ENCODE assay signal across 8 cellular contexts in genomic region chr3:9917820-9918219, GRCh38. TPM values are rescaled to one million over a fixed set of nuclear protein-coding genes. Genes with fewer than 3 reads are reported as not detected.
DNase-seq lines count a peak whose midpoint lies in the region; ATAC-seq and TF ChIP-seq lines count a peak whose summit lies in the region.

No MANE protein-coding gene starts in this region.

- H3K79me2 ChIP-seq in PC-9 (ENCODE audit: low read depth): no peaks in the 10 kb centered on the region

- H4K20me1 ChIP-seq in PC-9 (ENCODE audit: insufficient read depth): no peaks in the 10 kb centered on the region

- no peak for TF ChIP-seq POLR2A in tibial nerve (IDR thresholded peaks at IDR 0.05)

- BruUV-seq in PC-9 (replicated peaks; lab: Mats Ljungman, UMichigan): no TSS peak

- no peak overlapping the region for H2AFZ ChIP-seq in PC-9

- H3K27me3 ChIP-seq in PC-9 (ENCODE audit: insufficient read depth, low read depth) (no peaks in the 10 kb centered on the region), endocrine pancreas (ENCODE audit: control insufficient read depth, insufficient read depth, low read length) (no peaks in the 10 kb centered on the region), mucosa of rectum (ENCODE audit: control insufficient read depth in 2 of 2, insufficient read depth in 2 of 2, low read length in 2 of 2) (no peaks in the 10 kb centered on the region), tibial nerve (no peaks in the 10 kb centered on the region)

- TF ChIP-seq EP300 in tibial nerve (IDR thresholded peaks at IDR 0.05): no peak

- POLR2A ChIA-PET in PC-9 (lab: Charles Lee; ENCODE audit: unreplicated experiment): no interaction called here

- H3K36me3 ChIP-seq in PC-9 (ENCODE audit: low read depth) (no peaks in the 10 kb centered on the region), endocrine pancreas (ENCODE audit: control insufficient read depth, insufficient read depth, low read length) (no peaks in the 10 kb centered on the region), mucosa of rectum (ENCODE audit: control insufficient read depth in 2 of 2, insufficient read depth in 2 of 2, low read length in 2 of 2) (no peaks in the 10 kb centered on the region), tibial nerve (peaks cover 0 to 21% (median 0%) of the 10 kb centered on the region in 3 donors)

- peaks cover 6% of the 10 kb centered on the region for H3K4me1 Mint-ChIP-seq in T-helper 2 cell treated with Interferon-gamma antibody and Interleukin-4, amounts not matched to agents 5 μg/mL and 100 μg/mL, for 36 hours (ENCODE audit: low read depth)

- H3K36me3 Mint-ChIP-seq in T-helper 2 cell treated with Interferon-gamma antibody and Interleukin-4, amounts not matched to agents 5 μg/mL and 100 μg/mL, for 36 hours (ENCODE audit: low read depth): no peaks in the 10 kb centered on the region

- H3F3A ChIP-seq in PC-9 (ENCODE audit: insufficient read depth, low read depth): peaks cover 8% of the 10 kb centered on the region

- H3K4me1 ChIP-seq in PC-9 (replicated peaks; ENCODE audit: insufficient read depth): peaks cover 33% of the 10 kb centered on the region
- no peaks in the 10 kb centered on the region for H3K4me1 ChIP-seq in endocrine pancreas (ENCODE audit: control insufficient read depth, insufficient read depth, low read length)
- H3K4me1 ChIP-seq in mucosa of rectum (ENCODE audit: control insufficient read depth in 2 of 2, insufficient read depth in 2 of 2, low read length in 2 of 2): peaks cover 33 to 35% of the 10 kb centered on the region in 2 donors
- peaks cover 0 to 49% (median 29%) of the 10 kb centered on the region in 4 donors for H3K4me1 ChIP-seq in tibial nerve

- H3K27ac ChIP-seq in PC-9 (no peak overlapping the region), mucosa of rectum (ENCODE audit: low read depth in 2 of 2, low read length in 2 of 2) (no peak overlapping the region), tibial nerve (peak overlapping the region; percentile 87 to 97 (median 92))

- 78 to 81% methylated on average over 7 to 10 of the region's 10 CpGs for WGBS in tibial nerve, 2 donors

- H3K9me3 Mint-ChIP-seq in T-helper 2 cell treated with Interferon-gamma antibody and Interleukin-4, amounts not matched to agents 5 μg/mL and 100 μg/mL, for 36 hours: no peaks in the 10 kb centered on the region

- ATAC-seq in GM21825 (IDR thresholded peaks at IDR 0.05; ENCODE audit: unreplicated experiment): no peak

- no peak for DNase-seq in PC-9
- DNase-seq in tibial nerve (ENCODE audit: low spot score in 2 of 2): no peak
- no peak for DNase-seq in mucosa of gallbladder (ENCODE audit: low spot score)
- DNase-seq in T-helper 2 cell treated with Interferon-gamma antibody and Interleukin-4, amounts not matched to agents 5 μg/mL and 100 μg/mL, for 36 hours (ENCODE audit: low spot score): no peak
- no peak for DNase-seq in Ammon's horn (ENCODE audit: low spot score)

- H3K27me3 Mint-ChIP-seq in T-helper 2 cell treated with Interferon-gamma antibody and Interleukin-4, amounts not matched to agents 5 μg/mL and 100 μg/mL, for 36 hours (ENCODE audit: low read depth): peaks cover 3% of the 10 kb centered on the region

- CTCF ChIA-PET in PC-9 (lab: Charles Lee): no interaction called here

- H3K9me3 ChIP-seq in PC-9 (ENCODE audit: insufficient read depth, low read depth): no peaks in the 10 kb centered on the region
- no peaks in the 10 kb centered on the region for H3K9me3 ChIP-seq in endocrine pancreas (ENCODE audit: control insufficient read depth, low read length)
- H3K9me3 ChIP-seq in mucosa of rectum (ENCODE audit: control insufficient read depth in 2 of 2, low read length in 2 of 2): no peaks in the 10 kb centered on the region
- no peaks in the 10 kb centered on the region for H3K9me3 ChIP-seq in tibial nerve

- H3K4me3 ChIP-seq in PC-9 (peak overlapping the region; percentile 70; the same call in 1 of the 2 replicates), endocrine pancreas (ENCODE audit: control insufficient read depth, insufficient read depth, low read length) (no peak overlapping the region), mucosa of rectum (ENCODE audit: low read length in 2 of 2) (peak overlapping the region; percentile 78 to 81), tibial nerve (peak overlapping the region in 2 of 4 donors; percentile 81 to 93)

- no peak overlapping the region for H3K27ac Mint-ChIP-seq in T-helper 2 cell treated with Interferon-gamma antibody and Interleukin-4, amounts not matched to agents 5 μg/mL and 100 μg/mL, for 36 hours

- H3K4me3 Mint-ChIP-seq in T-helper 2 cell treated with Interferon-gamma antibody and Interleukin-4, amounts not matched to agents 5 μg/mL and 100 μg/mL, for 36 hours: no peak overlapping the region

- H3K9ac ChIP-seq in endocrine pancreas (ENCODE audit: control insufficient read depth, insufficient read depth, low read length) (peak overlapping the region; percentile 83), mucosa of rectum (ENCODE audit: low read depth in 1 of 2, low read length in 2 of 2) (peak overlapping the region; percentile 41 to 68)

- no peak for TF ChIP-seq CTCF in PC-9 (conservative IDR thresholded peaks at IDR 0.05)
- no peak for TF ChIP-seq CTCF in tibial nerve (IDR thresholded peaks at IDR 0.05)

- intact Hi-C loops in PC-9 (cut with micrococcal nuclease; ENCODE audit: unreplicated experiment): loop anchor here (1.0 kb wide), 1 partner anchor 15 kb away; the partner anchor contains the start of gene CRELD1

- H3K4me2 ChIP-seq in PC-9: peak overlapping the region; percentile 95

- H3K9me2 ChIP-seq in PC-9 (ENCODE audit: insufficient read depth): no peaks in the 10 kb centered on the region

RNA-seq across cellular contexts. Expression of gene IL17RC, which starts 0.9 kb away (rescaled TPM):
- 45.0 and 54.6 TPM in 2 replicates for total RNA-seq in PC-9 (2021)
- total RNA-seq in tibial nerve: 10 to 100 TPM; 60.4 to 68.4 (median 65.1) TPM
- total RNA-seq in mucosa of gallbladder: 33.3 TPM

RNA-seq across cellular contexts. Expression of gene IL17RE, which starts 15.2 kb away (rescaled TPM):
- total RNA-seq in PC-9 (2021) (22.7 and 23.8 TPM in 2 replicates), tibial nerve (10 to 100 TPM in 1 of 4 donors, 1 to 10 TPM in 2, under 1 TPM in 1; 0.59 to 10.1 (median 5.6) TPM), mucosa of gallbladder (91.5 TPM)

RNA-seq across cellular contexts. Expression of gene CRELD1, which starts 15.8 kb away (rescaled TPM):
- total RNA-seq in PC-9 (2021) (30.7 TPM in 2 replicates), tibial nerve (10 to 100 TPM; 18.2 to 54.9 (median 27.5) TPM), mucosa of gallbladder (116 TPM)

RNA-seq across cellular contexts. Expression of gene JAGN1, which starts 27.4 kb away (rescaled TPM):
- 46.7 and 52.4 TPM in 2 replicates for total RNA-seq in PC-9 (2021)
- 10 to 100 TPM; 21.6 to 46.7 (median 34.7) TPM for total RNA-seq in tibial nerve
- 30.7 TPM for total RNA-seq in mucosa of gallbladder

RNA-seq across cellular contexts. Expression of gene PRRT3, which starts 34.4 kb away (rescaled TPM):
- 0.90 and 0.93 TPM in 2 replicates for total RNA-seq in PC-9 (2021)
- total RNA-seq in tibial nerve: 1 to 10 TPM; 2.2 to 3.3 (median 2.7) TPM
- total RNA-seq in mucosa of gallbladder: 6.1 TPM

Comparison
In these comparisons a context has a peak if more than half of its experiments do, and no peak if none do; other contexts are left out.
1. H3K27ac ChIP-seq: peak in tibial nerve (4 of 4); none in PC-9 (single experiment) and mucosa of rectum (0 of 2).